ENCODE assay signal across 31 cellular contexts in genomic region chr9:130306826-130307666, GRCh38. TPM values are rescaled to one million over a fixed set of nuclear protein-coding genes. Genes with fewer than 3 reads are reported as not detected.
"Had no signal": no experiment of that assay in that cellular context is flagged by ENCODE, and none has a peak within 500 bp of the region (broad histone marks: within the 10 kb centered on the region; RNA-seq: fewer than 3 reads in every experiment).

No MANE protein-coding gene starts in this region.

- H3K27ac ChIP-seq: epithelial cell of prostate, left lung, neutrophil, ovary, prostate gland, suprapubic skin, tibial artery, upper lobe of right lung had no signal

- H3K4me3 ChIP-seq: left lung, mucosa of descending colon, ovary, prostate gland, smooth muscle cell, suprapubic skin, tibial artery, upper lobe of right lung had no signal

- H3K4me2 ChIP-seq: smooth muscle cell had no signal

- H3K4me1 ChIP-seq: left lung, prostate gland, upper lobe of right lung had no signal

- H3K27me3 ChIP-seq: neutrophil, ovary, upper lobe of right lung had no signal

- FAIRE-seq: colon, frontal cortex, keratinocyte had no signal

- H3K9me3 ChIP-seq: left lung, mucosa of descending colon, neutrophil, ovary, prostate gland, suprapubic skin, tibial artery, upper lobe of right lung had no signal

- H3K36me3 ChIP-seq: left lung, neutrophil, ovary, prostate gland, suprapubic skin, tibial artery, upper lobe of right lung, WERI-Rb-1 had no signal

- DNase-seq: activated CD4-positive, alpha-beta T cell treated with anti-CD3 and anti-CD28 coated beads, Interleukin-2, amount 50 U/mL, for 1 hour; activated CD8-positive, alpha-beta memory T cell treated with anti-CD3 and anti-CD28 coated beads, Interleukin-2, amount 10 ng/mL, durations not matched to agents 7 days and 5 days; activated CD8-positive, alpha-beta T cell treated with anti-CD3 and anti-CD28 coated beads, Interleukin-2, amount 10 ng/mL, durations not matched to agents 7 days and 5 days; activated naive CD4-positive, alpha-beta T cell; activated T-cell treated with anti-CD3 and anti-CD28 coated beads, Interleukin-2, amount 50 U/mL, for 48 hours; dermis blood vessel endothelial cell; effector CD4-positive, alpha-beta T cell; hippocampal formation; ovary; stimulated activated CD4-positive, alpha-beta T cell treated with anti-CD3 and anti-CD28 coated beads, Interleukin-1b, Interleukin-23, amount 100 ng/mL, for 48 hours; stimulated activated CD4-positive, alpha-beta T cell treated with anti-CD3 and anti-CD28 coated beads, Interleukin-4, amount 100 ng/mL, for 4 hours; stimulated activated CD8-positive, alpha-beta memory T cell treated with anti-CD3 and anti-CD28 coated beads, Interleukin-4, amount 100 ng/mL, for 48 hours; T-helper 17 cell; T1000; tibial artery; upper lobe of right lung; WERI-Rb-1 had no signal

- ATAC-seq: activated CD4-positive, CD25-positive, alpha-beta regulatory T cell treated with anti-CD3 and anti-CD28 coated beads, Interleukin-2, amount 50 U/mL, for 24 hours; activated CD8-positive, alpha-beta memory T cell treated with anti-CD3 and anti-CD28 coated beads, Interleukin-2, amount 10 ng/mL, durations not matched to agents 7 days and 5 days; activated CD8-positive, alpha-beta T cell treated with anti-CD3 and anti-CD28 coated beads, Interleukin-2, amount 10 ng/mL, durations not matched to agents 7 days and 5 days; left lung; mucosa of descending colon; natural killer cell treated with Interleukin-12 subunit alpha and Interleukin-12 subunit beta and Interleukin-15 and Interleukin-18, amount 100 ng/mL, for 72 hours; stimulated activated memory B cell treated with anti-CD40 and anti-IgM and Interleukin-4, amounts not matched to agents 10 μg/mL and 1 μg/mL and 100 μg/mL, for 72 hours; T-helper 17 cell; upper lobe of right lung had no signal

RNA-seq across cellular contexts. Expression of gene HMCN2, which starts 41.5 kb away (rescaled TPM):
- total RNA-seq: activated CD8-positive, alpha-beta memory T cell treated with anti-CD3 and anti-CD28 coated beads, Interleukin-2, amount 10 ng/mL, durations not matched to agents 7 days and 5 days; activated CD8-positive, alpha-beta T cell treated with anti-CD3 and anti-CD28 coated beads, Interleukin-2, amount 10 ng/mL, durations not matched to agents 7 days and 5 days; activated naive CD4-positive, alpha-beta T cell treated with anti-CD3 and anti-CD28 coated beads, Interleukin-2, amount 50 U/mL, for 72 hours; natural killer cell treated with Interleukin-12 subunit alpha and Interleukin-12 subunit beta and Interleukin-15 and Interleukin-18, amount 100 ng/mL, for 72 hours had no signal
- polyA plus RNA-seq: keratinocyte, smooth muscle cell had no signal
